Comparison of ENCODE assay signal across 13 cellular contexts in the genomic region with DNA sequence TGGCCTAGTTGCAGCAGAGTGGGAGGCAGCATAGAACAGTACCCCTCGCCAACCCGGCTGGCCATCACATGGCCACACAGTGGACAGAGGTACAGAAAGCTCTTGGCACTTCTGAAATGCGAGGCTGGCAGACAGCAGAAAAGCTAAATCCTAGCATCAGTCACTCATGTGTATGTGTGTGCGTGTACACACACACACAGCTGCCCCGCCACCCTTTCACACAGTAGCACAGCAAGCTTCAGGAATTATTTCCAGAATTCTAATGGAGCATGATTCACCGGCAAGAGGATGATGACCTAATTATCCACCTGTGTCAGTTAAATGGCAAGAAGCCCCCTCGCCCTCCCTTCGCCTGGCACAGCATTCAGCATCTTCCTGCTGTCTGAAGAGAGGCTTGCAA.
"Had no signal": no experiment of that assay in that cellular context is flagged by ENCODE, and none has a peak within 500 bp of the region (broad histone marks: within the 10 kb centered on the region; RNA-seq: fewer than 3 reads in every experiment).

No MANE protein-coding gene starts in this region.

- ATAC-seq: activated CD4-positive, CD25-positive, alpha-beta regulatory T cell treated with anti-CD3 and anti-CD28 coated beads, Interleukin-2, amount 50 U/mL, for 24 hours; activated naive CD4-positive, alpha-beta T cell treated with anti-CD3 and anti-CD28 coated beads, Interleukin-2, amount 50 U/mL, for 72 hours; activated T-cell treated with anti-CD3 and anti-CD28 coated beads, Interleukin-2, amount 50 U/mL, for 72 hours; left colon; natural killer cell treated with Interleukin-12 subunit alpha and Interleukin-12 subunit beta and Interleukin-15 and Interleukin-18, amount 100 ng/mL, for 72 hours had no signal

- DNase-seq: activated CD4-positive, alpha-beta T cell treated with anti-CD3 and anti-CD28 coated beads, Interleukin-2, amount 10 ng/mL, durations not matched to agents 7 days and 5 days; activated CD8-positive, alpha-beta memory T cell treated with anti-CD3 and anti-CD28 coated beads for 24 hours; activated CD8-positive, alpha-beta memory T cell treated with anti-CD3 and anti-CD28 coated beads, Interleukin-2, amount 50 U/mL, for 48 hours; activated gamma-delta T cell treated with Interleukin-2 at 50 U/mL for 16 hours; activated T-cell treated with anti-CD3 and anti-CD28 coated beads, Interleukin-2, amount 50 U/mL, for 72 hours; adrenal gland; effector memory CD4-positive, alpha-beta T cell; left colon; T1000; trophoblast cell had no signal
